In genomic region chr10:50375051-50375452, GRCh38 we compare ENCODE assay signal across 11 cellular contexts.
DNase-seq lines count a peak whose midpoint lies in the region; ATAC-seq and TF ChIP-seq lines count a peak whose summit lies in the region.
"Had no signal": no experiment of that assay in that cellular context is flagged by ENCODE, and none has a peak within 500 bp of the region (broad histone marks: within the 10 kb centered on the region; RNA-seq: fewer than 3 reads in every experiment).

No MANE protein-coding gene starts in this region.

- no peaks in the 10 kb centered on the region for H3K36me3 ChIP-seq in subcutaneous abdominal adipose tissue (ENCODE audit: control insufficient read depth in 5 of 5, insufficient read depth in 5 of 5, low read length in 5 of 5)
- H3K36me3 ChIP-seq: prostate gland had no signal

- no peaks in the 10 kb centered on the region for H3K27me3 Mint-ChIP-seq in activated CD8-positive, alpha-beta T cell treated with anti-CD3 and anti-CD28 coated beads, Interleukin-2, amount 10 ng/mL, durations not matched to agents 7 days and 5 days (ENCODE audit: low read depth)
- no peaks in the 10 kb centered on the region for H3K27me3 Mint-ChIP-seq in activated CD8-positive, alpha-beta T cell treated with anti-CD3 and anti-CD28 coated beads for 36 hours

- H3K4me1 ChIP-seq in subcutaneous abdominal adipose tissue (ENCODE audit: control insufficient read depth in 5 of 5, insufficient read depth in 5 of 5, low read length in 5 of 5) = peaks cover 4 to 27% (median 23%) of the 10 kb centered on the region in 5 donors

- DNase-seq in activated CD8-positive, alpha-beta T cell treated with anti-CD3 and anti-CD28 coated beads, Interleukin-2, amount 10 ng/mL, durations not matched to agents 7 days and 5 days = no peak
- no peak for DNase-seq in activated CD8-positive, alpha-beta T cell treated with anti-CD3 and anti-CD28 coated beads for 36 hours
- DNase-seq in NCI-H226 (peak; percentile 11), superior temporal gyrus (ENCODE audit: extremely low spot score) (no peak), cerebellar nuclear complex (lab: John Stamatoyannopoulos, UW) (no peak)
- DNase-seq: H9, NCI-H526 treated with DMSO at 0.1 percent for 48 hours had no signal

- no peaks in the 10 kb centered on the region for H3K27me3 ChIP-seq in subcutaneous abdominal adipose tissue (ENCODE audit: control insufficient read depth in 5 of 5, insufficient read depth in 4 of 5, low read length in 5 of 5)

- POLR2A ChIA-PET in activated CD8-positive, alpha-beta T cell treated with anti-CD3 and anti-CD28 coated beads, Interleukin-2, amount 10 ng/mL, durations not matched to agents 7 days and 5 days (lab: Charles Lee) = interaction anchor here (0.6 kb wide), 1 partner anchor 918 kb away, joined by 3 read pairs; no protein-coding TSS in a partner anchor
- POLR2A ChIA-PET in activated CD8-positive, alpha-beta T cell treated with anti-CD3 and anti-CD28 coated beads for 36 hours (lab: Charles Lee) = no interaction called here

- H3K9me3 Mint-ChIP-seq in activated CD8-positive, alpha-beta T cell treated with anti-CD3 and anti-CD28 coated beads, Interleukin-2, amount 10 ng/mL, durations not matched to agents 7 days and 5 days (ENCODE audit: insufficient read depth) = no peaks in the 10 kb centered on the region
- no peaks in the 10 kb centered on the region for H3K9me3 Mint-ChIP-seq in activated CD8-positive, alpha-beta T cell treated with anti-CD3 and anti-CD28 coated beads for 36 hours

- intact Hi-C loops in activated CD8-positive, alpha-beta T cell treated with anti-CD3 and anti-CD28 coated beads for 36 hours (cut with micrococcal nuclease) = no loop called here

- ATAC-seq in activated CD8-positive, alpha-beta T cell treated with anti-CD3 and anti-CD28 coated beads, Interleukin-2, amount 10 ng/mL, durations not matched to agents 7 days and 5 days = peak; percentile 44
- ATAC-seq in activated CD8-positive, alpha-beta T cell treated with anti-CD3 and anti-CD28 coated beads for 36 hours = no peak
- peak; percentile 99 for ATAC-seq in esophagus mucosa
- ATAC-seq in GM19395 (IDR thresholded peaks at IDR 0.05; ENCODE audit: unreplicated experiment) = no peak

- H3K27ac Mint-ChIP-seq in activated CD8-positive, alpha-beta T cell treated with anti-CD3 and anti-CD28 coated beads, Interleukin-2, amount 10 ng/mL, durations not matched to agents 7 days and 5 days = no peak overlapping the region
- no peak overlapping the region for H3K27ac Mint-ChIP-seq in activated CD8-positive, alpha-beta T cell treated with anti-CD3 and anti-CD28 coated beads for 36 hours
- H3K27ac Mint-ChIP-seq: H9 had no signal

- peaks cover 12% of the 10 kb centered on the region for H3K36me3 Mint-ChIP-seq in activated CD8-positive, alpha-beta T cell treated with anti-CD3 and anti-CD28 coated beads, Interleukin-2, amount 10 ng/mL, durations not matched to agents 7 days and 5 days (ENCODE audit: low read depth)
- peaks cover 10% of the 10 kb centered on the region for H3K36me3 Mint-ChIP-seq in activated CD8-positive, alpha-beta T cell treated with anti-CD3 and anti-CD28 coated beads for 36 hours (ENCODE audit: low read depth)

- no peak for TF ChIP-seq CTCF in activated CD8-positive, alpha-beta T cell treated with anti-CD3 and anti-CD28 coated beads for 36 hours (IDR thresholded peaks at IDR 0.05)

- no peak overlapping the region for H3K9ac ChIP-seq in subcutaneous abdominal adipose tissue (ENCODE audit: low read length in 5 of 5)

- peaks cover 3% of the 10 kb centered on the region for H3K4me1 Mint-ChIP-seq in activated CD8-positive, alpha-beta T cell treated with anti-CD3 and anti-CD28 coated beads, Interleukin-2, amount 10 ng/mL, durations not matched to agents 7 days and 5 days (ENCODE audit: low read depth)
- H3K4me1 Mint-ChIP-seq in activated CD8-positive, alpha-beta T cell treated with anti-CD3 and anti-CD28 coated beads for 36 hours (ENCODE audit: low read depth) = peaks cover 11% of the 10 kb centered on the region
- H3K4me1 Mint-ChIP-seq: H9 had no signal

- no peaks in the 10 kb centered on the region for H3K9me3 ChIP-seq in subcutaneous abdominal adipose tissue (ENCODE audit: control insufficient read depth in 5 of 5, low read length in 5 of 5)
- H3K9me3 ChIP-seq: prostate gland had no signal

- H3K27ac ChIP-seq in subcutaneous abdominal adipose tissue (ENCODE audit: low read depth, low read length) = peak overlapping the region; percentile 67
- H3K27ac ChIP-seq: prostate gland had no signal

- CTCF ChIA-PET in activated CD8-positive, alpha-beta T cell treated with anti-CD3 and anti-CD28 coated beads, Interleukin-2, amount 10 ng/mL, durations not matched to agents 7 days and 5 days (lab: Charles Lee) = interaction anchor here (1.1 kb wide), 1 partner anchor 16 kb away, joined by 5 read pairs; no protein-coding TSS in a partner anchor
- CTCF ChIA-PET in activated CD8-positive, alpha-beta T cell treated with anti-CD3 and anti-CD28 coated beads for 36 hours (lab: Charles Lee) = no interaction called here

- H3K4me3 Mint-ChIP-seq in activated CD8-positive, alpha-beta T cell treated with anti-CD3 and anti-CD28 coated beads, Interleukin-2, amount 10 ng/mL, durations not matched to agents 7 days and 5 days = no peak overlapping the region
- no peak overlapping the region for H3K4me3 Mint-ChIP-seq in activated CD8-positive, alpha-beta T cell treated with anti-CD3 and anti-CD28 coated beads for 36 hours
- H3K4me3 Mint-ChIP-seq: H9 had no signal

- no peak overlapping the region for H3K4me3 ChIP-seq in subcutaneous abdominal adipose tissue (ENCODE audit: low read depth in 1 of 5, low read length in 5 of 5)
- H3K4me3 ChIP-seq: prostate gland had no signal

Comparison
In these comparisons a context has a peak if more than half of its experiments do, and no peak if none do; other contexts are left out.
1. ATAC-seq: peak in activated CD8-positive, alpha-beta T cell treated with anti-CD3 and anti-CD28 coated beads, Interleukin-2, amount 10 ng/mL, durations not matched to agents 7 days and 5 days (single experiment) and esophagus mucosa (single experiment); none in activated CD8-positive, alpha-beta T cell treated with anti-CD3 and anti-CD28 coated beads for 36 hours (single experiment) and GM19395 (single experiment).